Comparison of ENCODE assay signal across 16 cellular contexts in genomic region chr6:19731286-19731685, GRCh38.
DNase-seq lines count a peak whose midpoint lies in the region; ATAC-seq and TF ChIP-seq lines count a peak whose summit lies in the region.
"Had no signal": no experiment of that assay in that cellular context is flagged by ENCODE, and none has a peak within 500 bp of the region (broad histone marks: within the 10 kb centered on the region; RNA-seq: fewer than 3 reads in every experiment).

No MANE protein-coding gene starts in this region.

- H3K27me3 ChIP-seq in GM23338 (ENCODE audit: insufficient read depth) = no peaks in the 10 kb centered on the region
- H3K27me3 ChIP-seq: BLaER1, hepatocyte had no signal

- H3K4me1 ChIP-seq in GM23338 (ENCODE audit: insufficient read depth) = peaks cover 38% of the 10 kb centered on the region
- H3K4me1 ChIP-seq: BLaER1 had no signal

- H3K36me3 Mint-ChIP-seq in GM23338 (ENCODE audit: low read depth) = peaks cover 11% of the 10 kb centered on the region; the same call in 2 of the 3 replicates
- H3K36me3 Mint-ChIP-seq: activated naive CD8-positive, alpha-beta T cell treated with anti-CD3 and anti-CD28 coated beads, Interleukin-2, amount 10 ng/mL, durations not matched to agents 7 days and 5 days; stimulated activated effector memory CD8-positive, alpha-beta T cell treated with anti-CD3 and anti-CD28 coated beads, Interleukin-12 subunit alpha, Interleukin-12 subunit beta, amount 100 ng/mL, for 72 hours had no signal

- no peaks in the 10 kb centered on the region for H4K20me1 ChIP-seq in GM23338 (replicated peaks; ENCODE audit: insufficient read depth)
- H4K20me1 ChIP-seq: BLaER1 had no signal

- H3K9me3 Mint-ChIP-seq in GM23338 = peaks cover 18% of the 10 kb centered on the region; the same call in 2 of the 3 replicates
- H3K9me3 Mint-ChIP-seq: activated B cell treated with CpG ODN at 0.5 μM for 24 hours had no signal

- H3K27me3 Mint-ChIP-seq in GM23338 (ENCODE audit: insufficient read depth, low read depth, poor library complexity) = peaks cover 2% of the 10 kb centered on the region
- H3K27me3 Mint-ChIP-seq: activated B cell treated with CpG ODN at 0.5 μM for 24 hours; activated naive CD8-positive, alpha-beta T cell treated with anti-CD3 and anti-CD28 coated beads, Interleukin-2, amount 10 ng/mL, durations not matched to agents 7 days and 5 days had no signal

- H2AFZ ChIP-seq in GM23338 = no peak overlapping the region
- H2AFZ ChIP-seq: hepatocyte had no signal

- H3K36me3 ChIP-seq in GM23338 (ENCODE audit: insufficient read depth) = peaks cover 4% of the 10 kb centered on the region; the same call in 1 of the 2 replicates
- H3K36me3 ChIP-seq: BLaER1 had no signal

- no peaks in the 10 kb centered on the region for H3F3A ChIP-seq in GM23338 (replicated peaks; ENCODE audit: low read depth)

- DNase-seq in AG08395 (ENCODE audit: low spot score) (peak; percentile 66), HS-5 (ENCODE audit: low read depth) (peak; percentile 80), amniotic epithelial cell (ENCODE audit: low read depth) (peak; percentile 90), foreskin fibroblast (peak; percentile 73), NCI-H2227 (lab: John Stamatoyannopoulos, UW; ENCODE audit: unreplicated experiment) (no peak), GM23338 (ENCODE audit: low spot score) (no peak), NCI-H146 (lab: John Stamatoyannopoulos, UW) (no peak)
- DNase-seq: activated B cell treated with CpG ODN at 0.5 μM for 24 hours; activated CD8-positive, alpha-beta memory T cell treated with anti-CD3 and anti-CD28 coated beads, Interleukin-2, amount 50 U/mL, for 4 hours; activated naive CD8-positive, alpha-beta T cell treated with anti-CD3 and anti-CD28 coated beads, Interleukin-2, amount 10 ng/mL, durations not matched to agents 7 days and 5 days; NCI-H2227 treated with DMSO at 0.1 percent for 48 hours had no signal

- TF ChIP-seq CTCF in foreskin fibroblast (IDR thresholded peaks at IDR 0.05; ENCODE audit: low read depth, low read length) = no peak
- no peak for TF ChIP-seq CTCF in GM23338 (conservative IDR thresholded peaks at IDR 0.05; ENCODE audit: low read depth in 2 of 2)

- no peak overlapping the region for H3K4me2 ChIP-seq in GM23338
- H3K4me2 ChIP-seq: BLaER1, hepatocyte had no signal

- ATAC-seq in GM23338 (no peak), HG03457 (IDR thresholded peaks at IDR 0.05; ENCODE audit: unreplicated experiment) (no peak)
- ATAC-seq: stimulated activated effector memory CD8-positive, alpha-beta T cell treated with anti-CD3 and anti-CD28 coated beads, Interleukin-12 subunit alpha, Interleukin-12 subunit beta, amount 100 ng/mL, for 72 hours had no signal

- H3K4me3 Mint-ChIP-seq in GM23338 = no peak overlapping the region
- H3K4me3 Mint-ChIP-seq: activated B cell treated with CpG ODN at 0.5 μM for 24 hours; activated naive CD8-positive, alpha-beta T cell treated with anti-CD3 and anti-CD28 coated beads, Interleukin-2, amount 10 ng/mL, durations not matched to agents 7 days and 5 days; stimulated activated effector memory CD8-positive, alpha-beta T cell treated with anti-CD3 and anti-CD28 coated beads, Interleukin-12 subunit alpha, Interleukin-12 subunit beta, amount 100 ng/mL, for 72 hours had no signal

- no peaks in the 10 kb centered on the region; the same call in 1 of the 2 replicates for H3K9me2 ChIP-seq in GM23338 (ENCODE audit: insufficient read depth)

- H3K4me1 Mint-ChIP-seq in GM23338 = peaks cover 29% of the 10 kb centered on the region
- H3K4me1 Mint-ChIP-seq: activated B cell treated with CpG ODN at 0.5 μM for 24 hours; activated naive CD8-positive, alpha-beta T cell treated with anti-CD3 and anti-CD28 coated beads, Interleukin-2, amount 10 ng/mL, durations not matched to agents 7 days and 5 days; stimulated activated effector memory CD8-positive, alpha-beta T cell treated with anti-CD3 and anti-CD28 coated beads, Interleukin-12 subunit alpha, Interleukin-12 subunit beta, amount 100 ng/mL, for 72 hours had no signal

- no peak overlapping the region for H3K27ac ChIP-seq in GM23338 (ENCODE audit: low read depth)
- H3K27ac ChIP-seq: BLaER1, hepatocyte had no signal

- H3K79me2 ChIP-seq in GM23338 (replicated peaks; ENCODE audit: insufficient read depth) = no peaks in the 10 kb centered on the region
- H3K79me2 ChIP-seq: hepatocyte had no signal

- H3K4me3 ChIP-seq in foreskin fibroblast (ENCODE audit: low read depth in 1 of 2, low read length in 2 of 2) = no peak overlapping the region
- no peak overlapping the region for H3K4me3 ChIP-seq in GM23338
- H3K4me3 ChIP-seq: BLaER1, hepatocyte, lung had no signal

- H3K27ac Mint-ChIP-seq in GM23338 = no peak overlapping the region
- H3K27ac Mint-ChIP-seq: activated B cell treated with CpG ODN at 0.5 μM for 24 hours; activated naive CD8-positive, alpha-beta T cell treated with anti-CD3 and anti-CD28 coated beads, Interleukin-2, amount 10 ng/mL, durations not matched to agents 7 days and 5 days; stimulated activated effector memory CD8-positive, alpha-beta T cell treated with anti-CD3 and anti-CD28 coated beads, Interleukin-12 subunit alpha, Interleukin-12 subunit beta, amount 100 ng/mL, for 72 hours had no signal

TF ChIP-seq in GM23338, 12 proteins besides CTCF, POLR2A, EP300 and RAD21:
- TF ChIP-seq CREB1 (CRISPR knock-in tag; IDR thresholded peaks at IDR 0.05; ENCODE audit: low read depth) = no peak

Comparison
In these comparisons a context has a peak if more than half of its experiments do, and no peak if none do; other contexts are left out.
1. DNase-seq: peak in AG08395 (single experiment), HS-5 (single experiment), amniotic epithelial cell (single experiment) and foreskin fibroblast (2 of 2); none in NCI-H2227 (single experiment), GM23338 (single experiment) and NCI-H146 (single experiment).